In genomic region chr7:22052650-22053336, GRCh38 we compare ENCODE assay signal across 23 cellular contexts.
"Had no signal": no experiment of that assay in that cellular context is flagged by ENCODE, and none has a peak within 500 bp of the region (broad histone marks: within the 10 kb centered on the region; RNA-seq: fewer than 3 reads in every experiment).

No MANE protein-coding gene starts in this region.

- H3K4me3 ChIP-seq: esophagus muscularis mucosa, gastroesophageal sphincter, lung, pancreas, stomach, thoracic aorta had no signal

- H3K36me3 ChIP-seq: esophagus muscularis mucosa, gastroesophageal sphincter, pancreas, stomach, thoracic aorta had no signal

- H3K9me3 ChIP-seq: esophagus muscularis mucosa, gastroesophageal sphincter, pancreas, stomach, thoracic aorta had no signal

- H3K4me1 ChIP-seq: pancreas, stomach had no signal

- DNase-seq: cortex of kidney; effector CD8-positive, alpha-beta T cell; glutamatergic neuron; kidney; left cardiac atrium; left ventricle myocardium superior; mesenchymal stem cell; midbrain; occipital lobe; pancreas; right cardiac atrium; stimulated activated CD4-positive, alpha-beta T cell treated with anti-CD3 and anti-CD28 coated beads, Interleukin-4, amount 100 ng/mL, for 1 hour; stomach; substantia nigra; trophoblast cell had no signal

- H3K9me3 Mint-ChIP-seq: central memory CD8-positive, alpha-beta T cell; natural killer cell treated with Interleukin-12 subunit alpha and Interleukin-12 subunit beta and Interleukin-15 and Interleukin-18, amount 100 ng/mL, for 72 hours; stimulated activated memory B cell treated with anti-CD40 and anti-IgM and Interleukin-4, amounts not matched to agents 10 μg/mL and 1 μg/mL and 100 μg/mL, for 72 hours had no signal

- H3K4me3 Mint-ChIP-seq: central memory CD8-positive, alpha-beta T cell; natural killer cell treated with Interleukin-12 subunit alpha and Interleukin-12 subunit beta and Interleukin-15 and Interleukin-18, amount 100 ng/mL, for 72 hours; stimulated activated memory B cell treated with anti-CD40 and anti-IgM and Interleukin-4, amounts not matched to agents 10 μg/mL and 1 μg/mL and 100 μg/mL, for 72 hours had no signal

- H3K27me3 ChIP-seq: esophagus muscularis mucosa, gastroesophageal sphincter, pancreas, stomach had no signal

- H3K27ac Mint-ChIP-seq: natural killer cell treated with Interleukin-12 subunit alpha and Interleukin-12 subunit beta and Interleukin-15 and Interleukin-18, amount 100 ng/mL, for 72 hours; progenitor cell of endocrine pancreas; stimulated activated memory B cell treated with anti-CD40 and anti-IgM and Interleukin-4, amounts not matched to agents 10 μg/mL and 1 μg/mL and 100 μg/mL, for 72 hours had no signal

- H3K4me1 Mint-ChIP-seq: central memory CD8-positive, alpha-beta T cell; stimulated activated memory B cell treated with anti-CD40 and anti-IgM and Interleukin-4, amounts not matched to agents 10 μg/mL and 1 μg/mL and 100 μg/mL, for 72 hours had no signal

- H3K36me3 Mint-ChIP-seq: natural killer cell treated with Interleukin-12 subunit alpha and Interleukin-12 subunit beta and Interleukin-15 and Interleukin-18, amount 100 ng/mL, for 72 hours; stimulated activated memory B cell treated with anti-CD40 and anti-IgM and Interleukin-4, amounts not matched to agents 10 μg/mL and 1 μg/mL and 100 μg/mL, for 72 hours had no signal

- H3K27ac ChIP-seq: esophagus muscularis mucosa, gastroesophageal sphincter, pancreas, stomach, thoracic aorta had no signal

- ATAC-seq: gastroesophageal sphincter; left cardiac atrium; left ventricle myocardium superior; natural killer cell treated with Interleukin-12 subunit alpha and Interleukin-12 subunit beta and Interleukin-15 and Interleukin-18, amount 100 ng/mL, for 72 hours; pancreas; right cardiac atrium had no signal
